ENCODE assay signal across 7 cellular contexts in genomic region chr21:42524341-42525227, GRCh38. TPM values are rescaled to one million over a fixed set of nuclear protein-coding genes. Genes with fewer than 3 reads are reported as not detected.
DNase-seq lines count a peak whose midpoint lies in the region; ATAC-seq, FAIRE-seq and TF ChIP-seq lines count a peak whose summit lies in the region.

No MANE protein-coding gene starts in this region.

- H3K36me3 Mint-ChIP-seq in IgD-negative memory B cell (peaks cover 17% of the 10 kb centered on the region), T-cell (peaks cover 42% of the 10 kb centered on the region)

- H3K27me3 Mint-ChIP-seq in IgD-negative memory B cell = no peaks in the 10 kb centered on the region
- no peaks in the 10 kb centered on the region for H3K27me3 Mint-ChIP-seq in T-cell

- H3K4me1 ChIP-seq in esophagus squamous epithelium (peaks cover 0 to 46% (median 0%) of the 10 kb centered on the region in 3 donors), neuron (ENCODE audit: insufficient read depth, low read length) (peaks cover 23% of the 10 kb centered on the region)

- peak overlapping the region; percentile 94 to 98 (median 97) for H3K27ac Mint-ChIP-seq in IgD-negative memory B cell
- peak overlapping the region; percentile 57 to 62 for H3K27ac Mint-ChIP-seq in T-cell

- ATAC-seq in GM21529 (IDR thresholded peaks at IDR 0.05; ENCODE audit: unreplicated experiment) = peak; percentile 72
- peak in 3 of 4 experiments; percentile 10 to 24 (median 18) for ATAC-seq in T-cell (replicated peaks in 1 of 4)

- H3K4me3 Mint-ChIP-seq in IgD-negative memory B cell (peak overlapping the region; percentile 84 to 96 (median 91)), T-cell (peak overlapping the region; percentile 8 to 52 (median 14))

- H3K27ac ChIP-seq in esophagus squamous epithelium = peak overlapping the region; percentile 11 to 85 (median 74)

- POLR2A ChIA-PET in T-cell (lab: Charles Lee) = interaction anchor here in 1 of 2 donors (0.5 kb wide), 1 partner anchor 1491 kb away, joined by 3 read pairs; no protein-coding TSS in a partner anchor

- peak overlapping the region in 3 of 4 donors; percentile 19 to 52 (median 28) for H3K4me3 ChIP-seq in esophagus squamous epithelium
- peak overlapping the region; percentile 30 for H3K4me3 ChIP-seq in neuron (ENCODE audit: low read length)

- no peak for TF ChIP-seq CTCF in esophagus squamous epithelium (IDR thresholded peaks at IDR 0.05)

- no peak for DNase-seq in GM12891 (ENCODE audit: insufficient read length, low spot score)
- peak in 32 of 34 experiments; percentile 22 to 70 (median 42) for DNase-seq in T-cell
- no peak for DNase-seq in esophagus squamous epithelium (lab: John Stamatoyannopoulos, UW)
- no peak for DNase-seq in T-helper 1 cell

- H3K27me3 ChIP-seq in esophagus squamous epithelium (no peaks in the 10 kb centered on the region), neuron (ENCODE audit: insufficient read depth, low read length) (peaks cover 15% of the 10 kb centered on the region)

- no peaks in the 10 kb centered on the region for H3K9me3 Mint-ChIP-seq in IgD-negative memory B cell
- no peaks in the 10 kb centered on the region for H3K9me3 Mint-ChIP-seq in T-cell

- FAIRE-seq in GM12891 (lab: Jason Lieb, UNC) = peak; percentile 87

- H3K4me1 Mint-ChIP-seq in IgD-negative memory B cell (peaks cover 49 to 61% (median 49%) of the 10 kb centered on the region in 3 donors), T-cell (peaks cover 51 to 60% (median 51%) of the 10 kb centered on the region in 3 donors)

- peak overlapping the region; percentile 74 for H2AFZ ChIP-seq in neuron (ENCODE audit: low read depth, low read length)

- no peak for TF ChIP-seq POLR2A in GM12891 (IDR thresholded peaks at IDR 0.05; ENCODE audit: low read depth, low read length)
- no peak for TF ChIP-seq POLR2A in esophagus squamous epithelium (IDR thresholded peaks at IDR 0.05)

- intact Hi-C loops in esophagus squamous epithelium (cut with DNase I) = no loop called here

- WGBS in esophagus squamous epithelium, 2 donors = 29 to 43% methylated on average over 16 to 22 of the region's 25 CpGs

- CTCF ChIA-PET in T-cell (lab: Charles Lee) = interaction anchor here in 1 of 2 donors (0.6 kb wide), 1 partner anchor 353 kb away, joined by 3 read pairs; no protein-coding TSS in a partner anchor

- peaks cover 0 to 68% (median 2%) of the 10 kb centered on the region in 3 donors for H3K36me3 ChIP-seq in esophagus squamous epithelium
- H3K36me3 ChIP-seq in neuron (ENCODE audit: insufficient read depth, low read length) = no peaks in the 10 kb centered on the region

- H3K9me3 ChIP-seq in esophagus squamous epithelium (no peaks in the 10 kb centered on the region), neuron (ENCODE audit: low read length) (no peaks in the 10 kb centered on the region)

TF ChIP-seq in GM12891, 5 proteins besides CTCF, POLR2A, EP300 and RAD21:
- TF ChIP-seq POLR2AphosphoS5 (IDR thresholded peaks at IDR 0.05; ENCODE audit: low read depth, low read length) (no peak), TAF1 (IDR thresholded peaks at IDR 0.05; ENCODE audit: low read depth, low read length) (0 out of 2 replicates have a peak, but pooled peaks have one; percentile 14), POU2F2 (IDR thresholded peaks at IDR 0.05; ENCODE audit: low read depth, low read length) (0 out of 2 replicates have a peak, but pooled peaks have one; percentile 20), PAX5 (IDR thresholded peaks at IDR 0.05; ENCODE audit: insufficient read depth, low read length, severe bottlenecking) (no peak), SPI1 (IDR thresholded peaks at IDR 0.05; ENCODE audit: low read depth, low read length) (no peak)

RNA-seq across cellular contexts. Expression of gene SLC37A1, which starts 10.9 kb away (rescaled TPM):
- 14.0 TPM for polyA plus RNA-seq in GM12891 (2012; ENCODE audit: low read depth, missing spikeins)
- 14.8 TPM for polyA plus RNA-seq in IgD-negative memory B cell
- total RNA-seq in T-cell (10 to 100 TPM; 18.7 to 26.3 (median 22.6) TPM), esophagus squamous epithelium (10 to 100 TPM; 10.7 to 21.1 (median 14.0) TPM)

RNA-seq across cellular contexts. Expression of gene RSPH1, which starts 28.6 kb away (rescaled TPM):
- polyA plus RNA-seq in GM12891 (2012; ENCODE audit: low read depth, missing spikeins) = 2.6 TPM
- not detected for polyA plus RNA-seq in IgD-negative memory B cell
- total RNA-seq in T-cell (under 1 TPM in 2 of 5 donors, not detected in 3; 0.12 to 0.20 TPM), esophagus squamous epithelium (under 1 TPM in 1 of 4 donors, not detected in 3; 0.19 TPM)

Comparison
In these comparisons a context has a peak if more than half of its experiments do, and no peak if none do; other contexts are left out.
1. DNase-seq: peak in T-cell (32 of 34); none in GM12891 (single experiment), esophagus squamous epithelium (single experiment) and T-helper 1 cell (0 of 5).